In the genomic region with DNA sequence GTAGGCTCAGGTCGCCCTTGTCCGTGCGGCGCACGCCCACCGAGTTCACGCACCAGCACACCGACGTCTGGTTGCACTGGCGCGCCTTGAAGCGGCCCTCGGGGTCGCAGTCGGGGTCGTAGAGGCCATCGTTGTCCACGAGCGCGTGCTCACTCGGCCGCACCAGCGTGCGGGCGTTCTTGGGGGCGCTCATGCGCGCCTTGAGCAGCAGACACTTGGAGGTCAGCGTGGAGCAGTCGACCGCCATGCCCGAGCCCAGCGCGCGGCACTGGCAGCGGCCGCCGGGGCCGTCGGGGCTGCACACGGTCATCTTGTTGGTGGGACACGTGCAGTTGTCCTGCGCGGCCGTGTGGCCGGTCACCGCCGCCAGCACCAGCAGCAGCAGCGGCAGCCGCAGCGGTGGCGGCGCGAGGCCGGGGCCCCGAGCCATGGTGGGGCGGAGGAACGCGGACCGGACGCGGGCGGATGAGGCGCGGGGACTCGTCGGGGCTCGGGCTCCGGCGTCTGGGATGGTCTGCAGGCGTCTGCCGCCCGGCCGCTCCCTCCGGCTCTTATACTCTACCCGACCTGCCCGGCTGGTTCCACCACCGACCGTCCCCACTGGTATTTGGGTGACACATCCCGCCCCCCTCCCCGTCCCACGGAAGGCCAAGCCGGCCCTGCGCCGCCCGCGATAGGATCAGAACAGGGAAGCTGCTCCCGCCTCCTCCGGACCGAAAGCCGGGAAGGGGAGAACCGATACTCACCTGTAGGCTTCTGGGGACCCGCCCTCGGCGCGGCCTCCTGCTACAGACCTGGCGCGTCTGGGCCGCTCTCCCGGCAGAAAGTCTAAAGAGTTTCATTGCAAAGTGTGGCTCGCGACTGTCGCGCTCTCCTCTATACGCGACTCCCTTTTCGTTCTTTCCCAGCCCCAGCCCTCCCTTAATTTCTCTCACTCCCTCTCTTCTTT, we compare ENCODE assay signal across 8 cellular contexts. TPM values are rescaled to one million over a fixed set of nuclear protein-coding genes. Genes with fewer than 3 reads are reported as not detected.
DNase-seq lines count a peak whose midpoint lies in the region; ATAC-seq, FAIRE-seq and TF ChIP-seq lines count a peak whose summit lies in the region.

Gene TACSTD2 (minus strand): TSS at position 526 of the 949 bp plus-strand sequence. CDS start 96 bp downstream, at position 430.

- H3K4me3 ChIP-seq in HUES64 (ENCODE audit: low read length) (peak within 1 kb of the TSS; percentile 49), keratinocyte (ENCODE audit: control insufficient read depth in 2 of 3, extremely low read depth in 1 of 3, insufficient read depth in 2 of 3, low read depth in 1 of 3, low read length in 3 of 3) (peak within 1 kb of the TSS; percentile 56 to 98 (median 97))

- peaks cover 59% of the 10 kb centered on the region for H3K4me1 Mint-ChIP-seq in brain
- peaks cover 12 to 19% of the 10 kb centered on the region in 2 donors for H3K4me1 Mint-ChIP-seq in stimulated activated naive B cell treated with anti-CD40 and anti-IgM and Interleukin-4, amounts not matched to agents 10 μg/mL and 1 μg/mL and 100 μg/mL, for 72 hours

- peaks cover 8% of the 10 kb centered on the region for H3K27me3 Mint-ChIP-seq in brain
- peaks cover 35 to 72% of the 10 kb centered on the region in 2 donors for H3K27me3 Mint-ChIP-seq in stimulated activated naive B cell treated with anti-CD40 and anti-IgM and Interleukin-4, amounts not matched to agents 10 μg/mL and 1 μg/mL and 100 μg/mL, for 72 hours

- H3K27me3 ChIP-seq in HUES64 (ENCODE audit: insufficient read depth, low read length) (peaks cover 48% of the 10 kb centered on the region), keratinocyte (ENCODE audit: control insufficient read depth, extremely low read depth, insufficient read depth, low read length) (no peaks in the 10 kb centered on the region)

- peak; percentile 74 for DNase-seq in keratinocyte (ENCODE audit: low read depth, low spot score)
- no peak for DNase-seq in stimulated activated naive B cell treated with anti-CD40 and anti-IgM and Interleukin-4, amounts not matched to agents 10 μg/mL and 1 μg/mL and 100 μg/mL, for 72 hours
- no peak for DNase-seq in NCI-H2227 treated with DMSO at 0.1 percent for 48 hours (lab: John Stamatoyannopoulos, UW)
- no peak for DNase-seq in COLO829 (ENCODE audit: low spot score)
- DNase-seq in cerebellar cortex (ENCODE audit: low spot score), result no peak

- H3K9ac ChIP-seq in HUES64 (ENCODE audit: low read depth, low read length), result peak within 1 kb of the TSS; percentile 55
- H3K9ac ChIP-seq in keratinocyte (ENCODE audit: control insufficient read depth, extremely low read depth, insufficient read depth, low read length), result peak within 1 kb of the TSS; percentile 93

- H3K4me3 Mint-ChIP-seq in brain, result peak within 1 kb of the TSS in 4 of 5 experiments; percentile 13 to 69 (median 65)
- peak within 1 kb of the TSS; percentile 81 to 83 for H3K4me3 Mint-ChIP-seq in stimulated activated naive B cell treated with anti-CD40 and anti-IgM and Interleukin-4, amounts not matched to agents 10 μg/mL and 1 μg/mL and 100 μg/mL, for 72 hours

- H3K27ac ChIP-seq in HUES64 (ENCODE audit: low read depth, low read length), result no peak within 1 kb of the TSS
- H3K27ac ChIP-seq in keratinocyte (ENCODE audit: control insufficient read depth, insufficient read depth, low read length), result peak within 1 kb of the TSS; percentile 90

- H3K4me1 ChIP-seq in HUES64 (ENCODE audit: insufficient read depth, low read length) (peaks cover 13% of the 10 kb centered on the region), keratinocyte (ENCODE audit: control insufficient read depth, extremely low read depth, insufficient read depth, low read length) (peaks cover 38% of the 10 kb centered on the region)

- dilution Hi-C loops in keratinocyte (cut with MboI; ENCODE audit: extremely low pct_ligation_motif_present, low sequenced_read_pairs), result no loop called here

- peaks cover 0 to 11% (median 4%) of the 10 kb centered on the region in 5 experiments for H3K9me3 Mint-ChIP-seq in brain
- no peaks in the 10 kb centered on the region for H3K9me3 Mint-ChIP-seq in stimulated activated naive B cell treated with anti-CD40 and anti-IgM and Interleukin-4, amounts not matched to agents 10 μg/mL and 1 μg/mL and 100 μg/mL, for 72 hours

- peak within 1 kb of the TSS; percentile 18 for H2AFZ ChIP-seq in keratinocyte (ENCODE audit: control insufficient read depth, low read length)

- H3K9me3 ChIP-seq in HUES64 (ENCODE audit: insufficient read depth, low read depth, low read length) (no peaks in the 10 kb centered on the region), keratinocyte (ENCODE audit: control insufficient read depth, low read depth, low read length) (no peaks in the 10 kb centered on the region)

- H3K79me2 ChIP-seq in keratinocyte (ENCODE audit: control insufficient read depth, insufficient read depth, low read length), result peaks cover 55% of the 10 kb centered on the region

- H4K20me1 ChIP-seq in keratinocyte (ENCODE audit: control insufficient read depth, extremely low read depth, insufficient read depth, low read length), result no peaks in the 10 kb centered on the region

- H3K36me3 ChIP-seq in HUES64 (ENCODE audit: insufficient read depth, low read length) (no peaks in the 10 kb centered on the region), keratinocyte (ENCODE audit: control insufficient read depth in 2 of 2, extremely low read depth in 1 of 2, insufficient read depth in 2 of 2, low read length in 2 of 2) (no peaks in the 10 kb centered on the region)

- TF ChIP-seq CTCF in brain (conservative IDR thresholded peaks at IDR 0.05), result no peak
- peak in 1 of 3 experiments; percentile 26 for TF ChIP-seq CTCF in keratinocyte (optimal IDR thresholded peaks at IDR 0.05 in 1 of 3, IDR thresholded peaks at IDR 0.05 in 1 of 3, conservative IDR thresholded peaks at IDR 0.05 in 1 of 3; ENCODE audit: extremely low read depth in 1 of 3, insufficient read depth in 2 of 3, low read length in 3 of 3)

- ATAC-seq in stimulated activated naive B cell treated with anti-CD40 and anti-IgM and Interleukin-4, amounts not matched to agents 10 μg/mL and 1 μg/mL and 100 μg/mL, for 72 hours (replicated peaks), result no peak
- ATAC-seq in GM18511 (IDR thresholded peaks at IDR 0.05; ENCODE audit: unreplicated experiment), result no peak

- WGBS in HUES64, result 7% methylated on average over 107 of the region's 107 CpGs

- no peak for FAIRE-seq in keratinocyte (lab: Jason Lieb, UNC)

- no peaks in the 10 kb centered on the region for H3K9me1 ChIP-seq in keratinocyte (ENCODE audit: control insufficient read depth, extremely low read depth, insufficient read depth, low read length)

- peak within 1 kb of the TSS; percentile 95 for H3K4me2 ChIP-seq in keratinocyte (ENCODE audit: control insufficient read depth, extremely low read depth, insufficient read depth, low read depth, low read length)

- H3K36me3 Mint-ChIP-seq in brain, result no peaks in the 10 kb centered on the region
- H3K36me3 Mint-ChIP-seq in stimulated activated naive B cell treated with anti-CD40 and anti-IgM and Interleukin-4, amounts not matched to agents 10 μg/mL and 1 μg/mL and 100 μg/mL, for 72 hours, result peaks cover 0 to 7% of the 10 kb centered on the region in 2 donors

- H3K27ac Mint-ChIP-seq in brain, result peak within 1 kb of the TSS in 2 of 5 experiments; percentile 26 to 51
- H3K27ac Mint-ChIP-seq in stimulated activated naive B cell treated with anti-CD40 and anti-IgM and Interleukin-4, amounts not matched to agents 10 μg/mL and 1 μg/mL and 100 μg/mL, for 72 hours, result peak within 1 kb of the TSS; percentile 63

RNA-seq across cellular contexts. Expression of gene TACSTD2, which starts in this region (rescaled TPM):
- 0.60 TPM for polyA plus RNA-seq in HUES64 (2013, experiment 1 of 2)
- polyA plus RNA-seq in HUES64 (2013, experiment 2 of 2), result 0.38 TPM
- 0.39 TPM for polyA plus RNA-seq in brain (ENCODE audit: insufficient read depth, low read depth, low replicate concordance)
- polyA plus RNA-seq in keratinocyte, result 241 to 382 TPM (median 335 TPM) in 3 replicates
- 430 TPM for polyA plus RNA-seq in keratinocyte (2011; ENCODE audit: low read depth)
- 209 and 270 TPM in 2 replicates for polyA plus RNA-seq in keratinocyte (2011; cell fraction: cytosol; rRNA removed)
- polyA plus RNA-seq in keratinocyte (2011; cell fraction: nucleus; rRNA removed), result 885 and 985 TPM in 2 replicates
- polyA plus RNA-seq in keratinocyte (2012; ENCODE audit: low replicate concordance), result 282 and 1,276 TPM in 2 replicates
- 91.7 to 136 TPM (median 110 TPM) in 3 replicates for polyA minus RNA-seq in keratinocyte
- 428 TPM for polyA minus RNA-seq in keratinocyte (2011; cell fraction: cytosol; rRNA and poly(A)+ RNA removed)
- 574 and 697 TPM in 2 replicates for polyA minus RNA-seq in keratinocyte (2011; cell fraction: nucleus; rRNA and poly(A)+ RNA removed)

Comparison
In these comparisons a context has a peak if more than half of its experiments do, and no peak if none do; other contexts are left out.
1. RNA of gene TACSTD2 (polyA plus RNA-seq): 209 to 1,276 TPM in keratinocyte; 0.39 TPM in brain (single experiment); every median in the first group is over 100 times any median in the second.